Comparison of ENCODE assay signal across 1 cellular context in genomic region chr3:195147649-195148121, GRCh38.
TF ChIP-seq lines count a peak whose summit lies in the region.

No MANE protein-coding gene starts in this region.

TF ChIP-seq in GM12878, 131 proteins besides CTCF, POLR2A, EP300 and RAD21 (continued from another document and continues in another):
- TF ChIP-seq ZNF687 (IDR thresholded peaks at IDR 0.05) (peak; percentile 74), SMAD5 (IDR thresholded peaks at IDR 0.05; ENCODE audit: low read depth) (peak; percentile 36; the same call in 1 of the 2 replicates), SP1 (IDR thresholded peaks at IDR 0.05; ENCODE audit: low read depth, low read length) (no peak), WRNIP1 (IDR thresholded peaks at IDR 0.05; ENCODE audit: borderline replicate concordance, low read depth, low read length) (no peak), PAX8 (IDR thresholded peaks at IDR 0.05) (no peak), BRCA1 (IDR thresholded peaks at IDR 0.05; ENCODE audit: low read depth, low read length) (no peak), NBN (IDR thresholded peaks at IDR 0.05) (peak; percentile 81), ASH2L (IDR thresholded peaks at IDR 0.05; ENCODE audit: borderline replicate concordance, low read depth) (peak; percentile 86; the same call in 1 of the 2 replicates), SRF (IDR thresholded peaks at IDR 0.05; ENCODE audit: low read depth in 2 of 2, low read length in 2 of 2) (no peak), CREM (IDR thresholded peaks at IDR 0.05; ENCODE audit: low read depth) (no peak; the same call in 1 of the 2 replicates), YBX1 (IDR thresholded peaks at IDR 0.05) (no peak), ETV6 (conservative IDR thresholded peaks at IDR 0.05 in 1 of 2, IDR thresholded peaks at IDR 0.05 in 1 of 2; ENCODE audit: borderline replicate concordance in 1 of 2, low read depth in 1 of 2) (peak in 1 of 2 experiments; percentile 46; a peak in 1 of 4 replicates), FOXM1 (IDR thresholded peaks at IDR 0.05; ENCODE audit: low read depth, low read length) (no peak; the same call in 1 of the 2 replicates), RELB (IDR thresholded peaks at IDR 0.05; ENCODE audit: low read depth) (peak; percentile 49; the same call in 1 of the 2 replicates), ZBTB33 (IDR thresholded peaks at IDR 0.05) (no peak), PRDM15 (CRISPR knock-in tag; IDR thresholded peaks at IDR 0.05) (no peak), EED (IDR thresholded peaks at IDR 0.05; ENCODE audit: low read depth) (peak; percentile 64; the same call in 1 of the 2 replicates), TARDBP (IDR thresholded peaks at IDR 0.05; ENCODE audit: borderline replicate concordance) (no peak), ZZZ3 (IDR thresholded peaks at IDR 0.05; ENCODE audit: control insufficient read depth, insufficient read length, low read depth) (no peak), ZNF384 (IDR thresholded peaks at IDR 0.05; ENCODE audit: borderline replicate concordance, low read depth, low read length) (no peak), BHLHE40 (IDR thresholded peaks at IDR 0.05; ENCODE audit: borderline replicate concordance in 1 of 2, low read depth in 2 of 2, low read length in 1 of 2) (peak; percentile 79 to 88), CHD1 (IDR thresholded peaks at IDR 0.05; ENCODE audit: low read depth, low read length) (no peak), ATF3 (IDR thresholded peaks at IDR 0.05; ENCODE audit: borderline replicate concordance, extremely low read depth, low read depth, low read length) (no peak), JUNB (IDR thresholded peaks at IDR 0.05) (peak; percentile 38; the same call in 1 of the 2 replicates)
- TF ChIP-seq, protein P1, sequence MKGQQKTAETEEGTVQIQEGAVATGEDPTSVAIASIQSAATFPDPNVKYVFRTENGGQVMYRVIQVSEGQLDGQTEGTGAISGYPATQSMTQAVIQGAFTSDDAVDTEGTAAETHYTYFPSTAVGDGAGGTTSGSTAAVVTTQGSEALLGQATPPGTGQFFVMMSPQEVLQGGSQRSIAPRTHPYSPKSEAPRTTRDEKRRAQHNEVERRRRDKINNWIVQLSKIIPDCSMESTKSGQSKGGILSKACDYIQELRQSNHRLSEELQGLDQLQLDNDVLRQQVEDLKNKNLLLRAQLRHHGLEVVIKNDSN (IDR thresholded peaks at IDR 0.05; ENCODE audit: borderline replicate concordance, extremely low read length, insufficient read depth, low read depth, low read length) = no peak
- TF ChIP-seq, protein P2, sequence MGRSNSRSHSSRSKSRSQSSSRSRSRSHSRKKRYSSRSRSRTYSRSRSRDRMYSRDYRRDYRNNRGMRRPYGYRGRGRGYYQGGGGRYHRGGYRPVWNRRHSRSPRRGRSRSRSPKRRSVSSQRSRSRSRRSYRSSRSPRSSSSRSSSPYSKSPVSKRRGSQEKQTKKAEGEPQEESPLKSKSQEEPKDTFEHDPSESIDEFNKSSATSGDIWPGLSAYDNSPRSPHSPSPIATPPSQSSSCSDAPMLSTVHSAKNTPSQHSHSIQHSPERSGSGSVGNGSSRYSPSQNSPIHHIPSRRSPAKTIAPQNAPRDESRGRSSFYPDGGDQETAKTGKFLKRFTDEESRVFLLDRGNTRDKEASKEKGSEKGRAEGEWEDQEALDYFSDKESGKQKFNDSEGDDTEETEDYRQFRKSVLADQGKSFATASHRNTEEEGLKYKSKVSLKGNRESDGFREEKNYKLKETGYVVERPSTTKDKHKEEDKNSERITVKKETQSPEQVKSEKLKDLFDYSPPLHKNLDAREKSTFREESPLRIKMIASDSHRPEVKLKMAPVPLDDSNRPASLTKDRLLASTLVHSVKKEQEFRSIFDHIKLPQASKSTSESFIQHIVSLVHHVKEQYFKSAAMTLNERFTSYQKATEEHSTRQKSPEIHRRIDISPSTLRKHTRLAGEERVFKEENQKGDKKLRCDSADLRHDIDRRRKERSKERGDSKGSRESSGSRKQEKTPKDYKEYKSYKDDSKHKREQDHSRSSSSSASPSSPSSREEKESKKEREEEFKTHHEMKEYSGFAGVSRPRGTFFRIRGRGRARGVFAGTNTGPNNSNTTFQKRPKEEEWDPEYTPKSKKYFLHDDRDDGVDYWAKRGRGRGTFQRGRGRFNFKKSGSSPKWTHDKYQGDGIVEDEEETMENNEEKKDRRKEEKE (IDR thresholded peaks at IDR 0.05) = no peak
- TF ChIP-seq, protein P3, sequence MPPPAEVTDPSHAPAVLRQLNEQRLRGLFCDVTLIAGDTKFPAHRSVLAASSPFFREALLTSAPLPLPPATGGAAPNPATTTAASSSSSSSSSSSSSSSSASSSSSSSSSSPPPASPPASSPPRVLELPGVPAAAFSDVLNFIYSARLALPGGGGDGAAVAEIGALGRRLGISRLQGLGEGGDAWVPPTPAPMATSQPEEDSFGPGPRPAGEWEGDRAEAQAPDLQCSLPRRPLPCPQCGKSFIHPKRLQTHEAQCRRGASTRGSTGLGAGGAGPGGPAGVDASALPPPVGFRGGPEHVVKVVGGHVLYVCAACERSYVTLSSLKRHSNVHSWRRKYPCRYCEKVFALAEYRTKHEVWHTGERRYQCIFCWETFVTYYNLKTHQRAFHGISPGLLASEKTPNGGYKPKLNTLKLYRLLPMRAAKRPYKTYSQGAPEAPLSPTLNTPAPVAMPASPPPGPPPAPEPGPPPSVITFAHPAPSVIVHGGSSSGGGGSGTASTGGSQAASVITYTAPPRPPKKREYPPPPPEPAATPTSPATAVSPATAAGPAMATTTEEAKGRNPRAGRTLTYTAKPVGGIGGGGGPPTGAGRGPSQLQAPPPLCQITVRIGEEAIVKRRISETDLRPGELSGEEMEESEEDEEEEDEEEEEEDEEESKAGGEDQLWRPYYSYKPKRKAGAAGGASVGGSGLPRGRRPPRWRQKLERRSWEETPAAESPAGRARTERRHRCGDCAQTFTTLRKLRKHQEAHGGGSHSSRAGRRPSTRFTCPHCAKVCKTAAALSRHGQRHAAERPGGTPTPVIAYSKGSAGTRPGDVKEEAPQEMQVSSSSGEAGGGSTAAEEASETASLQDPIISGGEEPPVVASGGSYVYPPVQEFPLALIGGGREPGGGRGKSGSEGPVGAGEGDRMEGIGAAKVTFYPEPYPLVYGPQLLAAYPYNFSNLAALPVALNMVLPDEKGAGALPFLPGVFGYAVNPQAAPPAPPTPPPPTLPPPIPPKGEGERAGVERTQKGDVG (CRISPR knock-in tag; IDR thresholded peaks at IDR 0.05) = no peak
- TF ChIP-seq, protein P4, sequence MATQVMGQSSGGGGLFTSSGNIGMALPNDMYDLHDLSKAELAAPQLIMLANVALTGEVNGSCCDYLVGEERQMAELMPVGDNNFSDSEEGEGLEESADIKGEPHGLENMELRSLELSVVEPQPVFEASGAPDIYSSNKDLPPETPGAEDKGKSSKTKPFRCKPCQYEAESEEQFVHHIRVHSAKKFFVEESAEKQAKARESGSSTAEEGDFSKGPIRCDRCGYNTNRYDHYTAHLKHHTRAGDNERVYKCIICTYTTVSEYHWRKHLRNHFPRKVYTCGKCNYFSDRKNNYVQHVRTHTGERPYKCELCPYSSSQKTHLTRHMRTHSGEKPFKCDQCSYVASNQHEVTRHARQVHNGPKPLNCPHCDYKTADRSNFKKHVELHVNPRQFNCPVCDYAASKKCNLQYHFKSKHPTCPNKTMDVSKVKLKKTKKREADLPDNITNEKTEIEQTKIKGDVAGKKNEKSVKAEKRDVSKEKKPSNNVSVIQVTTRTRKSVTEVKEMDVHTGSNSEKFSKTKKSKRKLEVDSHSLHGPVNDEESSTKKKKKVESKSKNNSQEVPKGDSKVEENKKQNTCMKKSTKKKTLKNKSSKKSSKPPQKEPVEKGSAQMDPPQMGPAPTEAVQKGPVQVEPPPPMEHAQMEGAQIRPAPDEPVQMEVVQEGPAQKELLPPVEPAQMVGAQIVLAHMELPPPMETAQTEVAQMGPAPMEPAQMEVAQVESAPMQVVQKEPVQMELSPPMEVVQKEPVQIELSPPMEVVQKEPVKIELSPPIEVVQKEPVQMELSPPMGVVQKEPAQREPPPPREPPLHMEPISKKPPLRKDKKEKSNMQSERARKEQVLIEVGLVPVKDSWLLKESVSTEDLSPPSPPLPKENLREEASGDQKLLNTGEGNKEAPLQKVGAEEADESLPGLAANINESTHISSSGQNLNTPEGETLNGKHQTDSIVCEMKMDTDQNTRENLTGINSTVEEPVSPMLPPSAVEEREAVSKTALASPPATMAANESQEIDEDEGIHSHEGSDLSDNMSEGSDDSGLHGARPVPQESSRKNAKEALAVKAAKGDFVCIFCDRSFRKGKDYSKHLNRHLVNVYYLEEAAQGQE (IDR thresholded peaks at IDR 0.05; ENCODE audit: low read depth, low read length) = no peak
